19 cellular contexts compared by ENCODE assay signal in genomic region chr6:129754750-129755149, GRCh38. TPM values are rescaled to one million over a fixed set of nuclear protein-coding genes. Genes with fewer than 3 reads are reported as not detected.
DNase-seq lines count a peak whose midpoint lies in the region; FAIRE-seq and TF ChIP-seq lines count a peak whose summit lies in the region.
"Had no signal": no experiment of that assay in that cellular context is flagged by ENCODE, and none has a peak within 500 bp of the region (broad histone marks: within the 10 kb centered on the region; RNA-seq: fewer than 3 reads in every experiment).

No MANE protein-coding gene starts in this region.

- no peak overlapping the region for H3K4me3 ChIP-seq in SK-N-SH (ENCODE audit: low read depth in 2 of 2, low read length in 1 of 2)
- no peak overlapping the region for H3K4me3 ChIP-seq in small intestine (ENCODE audit: low read depth in 1 of 2, low read length in 2 of 2)
- H3K4me3 ChIP-seq: GM23338 had no signal

- CTCF ChIA-PET in SK-N-SH (lab: Yijun Ruan, JAX) = interaction anchor here (0.6 kb wide), 1 partner anchor 90 kb away, joined by 3 read pairs; no protein-coding TSS in a partner anchor

- TF ChIP-seq CTCF in D721Med (IDR thresholded peaks at IDR 0.05; ENCODE audit: insufficient read depth, missing control alignments) (no peak), SK-N-SH (IDR thresholded peaks at IDR 0.05) (no peak), type B pancreatic cell (conservative IDR thresholded peaks at IDR 0.05) (no peak)

- H3K36me3 ChIP-seq in SK-N-SH (replicated peaks in 1 of 2; ENCODE audit: control insufficient read depth in 1 of 2, insufficient read depth in 2 of 2, low read length in 1 of 2) (no peaks in the 10 kb centered on the region), small intestine (ENCODE audit: control insufficient read depth in 2 of 2, insufficient read depth in 2 of 2, low read length in 2 of 2) (no peaks in the 10 kb centered on the region)

- no peaks in the 10 kb centered on the region for H3K9me3 Mint-ChIP-seq in type B pancreatic cell
- H3K9me3 Mint-ChIP-seq: CD4-positive, alpha-beta T cell; GM23338; HFFc6 had no signal

- no peak overlapping the region for H3K4me2 ChIP-seq in SK-N-SH
- H3K4me2 ChIP-seq: GM23338 had no signal

- no peaks in the 10 kb centered on the region for H3K9me2 ChIP-seq in SK-N-SH

- H4K20me1 ChIP-seq in SK-N-SH (ENCODE audit: insufficient read depth) = no peaks in the 10 kb centered on the region

- H2AFZ ChIP-seq in SK-N-SH (ENCODE audit: low read depth) = no peak overlapping the region
- H2AFZ ChIP-seq: GM23338 had no signal

- H3K27ac Mint-ChIP-seq in type B pancreatic cell = no peak overlapping the region
- H3K27ac Mint-ChIP-seq: CD4-positive, alpha-beta T cell; GM23338; HFFc6 had no signal

- H3K27me3 ChIP-seq in SK-N-SH (ENCODE audit: insufficient read depth) (no peaks in the 10 kb centered on the region), small intestine (ENCODE audit: control insufficient read depth in 2 of 2, insufficient read depth in 2 of 2, low read length in 2 of 2) (no peaks in the 10 kb centered on the region)

- H3K4me1 Mint-ChIP-seq in type B pancreatic cell (ENCODE audit: unreplicated experiment) = peaks cover 6% of the 10 kb centered on the region
- H3K4me1 Mint-ChIP-seq: GM23338 had no signal

- FAIRE-seq in D721Med (lab: Jason Lieb, UNC) (peak; percentile 69), small intestine (lab: Jason Lieb, UNC) (peak; percentile 71)
- FAIRE-seq: GM12892, H54 had no signal

- H3F3A ChIP-seq in SK-N-SH (replicated peaks; ENCODE audit: insufficient read depth) = peaks cover 40% of the 10 kb centered on the region

- no peak for DNase-seq in D721Med (ENCODE audit: insufficient read length, low spot score)
- no peak for DNase-seq in SK-N-SH
- DNase-seq in small intestine = no peak
- DNase-seq in type B pancreatic cell (ENCODE audit: extremely low spot score, unreplicated experiment) = no peak
- no peak for DNase-seq in MV-4-11 (lab: John Stamatoyannopoulos, UW)
- DNase-seq in NCI-H510A (lab: John Stamatoyannopoulos, UW) = no peak
- DNase-seq: AML-193; Caco-2; CD4-positive, alpha-beta T cell; DMS153; DMS79; GDM1; HCEC 1CT; HFFc6 had no signal

- no peak overlapping the region for H3K4me3 Mint-ChIP-seq in type B pancreatic cell
- H3K4me3 Mint-ChIP-seq: CD4-positive, alpha-beta T cell; GM23338; HFFc6 had no signal

- H3K4me1 ChIP-seq in SK-N-SH (ENCODE audit: control insufficient read depth in 1 of 2, insufficient read depth in 2 of 2, low read depth in 1 of 2, low read length in 1 of 2) (peaks cover 0 to 44% of the 10 kb centered on the region in 2 experiments; a peak in 3 of 4 replicates), small intestine (ENCODE audit: control insufficient read depth in 2 of 2, insufficient read depth in 1 of 2, low read depth in 1 of 2, low read length in 1 of 2) (no peaks in the 10 kb centered on the region)
- H3K4me1 ChIP-seq: Caco-2 had no signal

- H3K79me2 ChIP-seq in SK-N-SH (ENCODE audit: insufficient read depth) = no peaks in the 10 kb centered on the region

- POLR2A ChIA-PET in SK-N-SH (lab: Yijun Ruan, JAX) = no interaction called here

- no peaks in the 10 kb centered on the region for H3K27me3 Mint-ChIP-seq in type B pancreatic cell
- H3K27me3 Mint-ChIP-seq: CD4-positive, alpha-beta T cell had no signal

- WGBS in SK-N-SH (ENCODE audit: low lambda C conversion rate) = 59% methylated on average over 2 of the region's 2 CpGs
- WGBS in small intestine, 3 donors = 79 to 89% (median 85%) methylated on average over 2 of the region's 2 CpGs

- H3K27ac ChIP-seq in SK-N-SH (ENCODE audit: low read depth in 2 of 2, low read length in 1 of 2) (no peak overlapping the region), small intestine (ENCODE audit: low read depth in 1 of 2, low read length in 1 of 2) (no peak overlapping the region)
- H3K27ac ChIP-seq: C4-2B had no signal

- TF ChIP-seq EP300 in Ishikawa (IDR thresholded peaks at IDR 0.05; ENCODE audit: borderline replicate concordance) (peak; percentile 85), SK-N-SH (IDR thresholded peaks at IDR 0.05; ENCODE audit: borderline replicate concordance in 1 of 2, low read depth in 1 of 2, low read length in 1 of 2) (no peak)

- TF ChIP-seq RAD21 in Ishikawa (IDR thresholded peaks at IDR 0.05; ENCODE audit: low read depth) (no peak), SK-N-SH (IDR thresholded peaks at IDR 0.05; ENCODE audit: low read length) (no peak)

- no peak overlapping the region for H3K9ac ChIP-seq in SK-N-SH

- no peaks in the 10 kb centered on the region for H3K36me3 Mint-ChIP-seq in type B pancreatic cell

- H3K9me3 ChIP-seq in SK-N-SH (no peaks in the 10 kb centered on the region), small intestine (ENCODE audit: control insufficient read depth, low read depth) (no peaks in the 10 kb centered on the region)
- H3K9me3 ChIP-seq: Caco-2 had no signal

TF ChIP-seq in Ishikawa, 13 proteins besides CTCF, POLR2A, EP300 and RAD21 (continues in another document):
- TF ChIP-seq FOXM1 (IDR thresholded peaks at IDR 0.05; ENCODE audit: borderline replicate concordance, low read depth) (peak; percentile 68), TEAD4 (IDR thresholded peaks at IDR 0.05) (peak; percentile 85), CREB1 (IDR thresholded peaks at IDR 0.05; ENCODE audit: low read depth) (no peak), NFIC (IDR thresholded peaks at IDR 0.05) (peak; percentile 89), EGR1 (IDR thresholded peaks at IDR 0.05) (no peak), MAX (IDR thresholded peaks at IDR 0.05) (no peak), ZBTB7A (IDR thresholded peaks at IDR 0.05; ENCODE audit: low read depth) (no peak), TCF12 (IDR thresholded peaks at IDR 0.05; ENCODE audit: low read depth) (peak; percentile 58; the same call in 1 of the 2 replicates), TAF1 (IDR thresholded peaks at IDR 0.05; ENCODE audit: low read depth) (no peak), YY1 (IDR thresholded peaks at IDR 0.05; ENCODE audit: low read depth) (no peak)

TF ChIP-seq in SK-N-SH, 30 proteins besides CTCF, POLR2A, EP300 and RAD21:
- TF ChIP-seq TAF1 (IDR thresholded peaks at IDR 0.05; ENCODE audit: borderline replicate concordance, low read depth, low read length) (no peak), NFIC (IDR thresholded peaks at IDR 0.05; ENCODE audit: borderline replicate concordance) (peak; percentile 34; the same call in 1 of the 2 replicates), USF1 (IDR thresholded peaks at IDR 0.05; ENCODE audit: borderline replicate concordance, low read depth) (no peak), FOSL2 (IDR thresholded peaks at IDR 0.05; ENCODE audit: borderline replicate concordance, low read depth) (no peak), TCF12 (IDR thresholded peaks at IDR 0.05) (no peak), MXI1 (IDR thresholded peaks at IDR 0.05; ENCODE audit: low read depth, low read length) (no peak), PBX3 (IDR thresholded peaks at IDR 0.05) (peak; percentile 51), NRF1 (IDR thresholded peaks at IDR 0.05; ENCODE audit: low read depth, low read length) (no peak), IRF3 (IDR thresholded peaks at IDR 0.05; ENCODE audit: low read depth, low read length) (no peak), GATA2 (CRISPR knock-in tag; IDR thresholded peaks at IDR 0.05) (no peak), RCOR1 (IDR thresholded peaks at IDR 0.05; ENCODE audit: low read length) (no peak), FOXM1 (IDR thresholded peaks at IDR 0.05; ENCODE audit: low read depth) (no peak), SMC3 (IDR thresholded peaks at IDR 0.05; ENCODE audit: low read depth, low read length) (no peak), MAX (IDR thresholded peaks at IDR 0.05; ENCODE audit: low read depth) (no peak), FOXJ3 (CRISPR knock-in tag; IDR thresholded peaks at IDR 0.05) (no peak)

RNA-seq across cellular contexts. Expression of gene ARHGAP18, which starts 44.8 kb away (rescaled TPM):
- polyA plus RNA-seq in SK-N-SH (2012; rRNA removed) = 25.0 and 32.8 TPM in 2 replicates
- polyA plus RNA-seq in SK-N-SH (2012; cell fraction: cytosol; rRNA removed) = 38.9 and 45.2 TPM in 2 replicates
- polyA plus RNA-seq in SK-N-SH (2012; cell fraction: nucleus; rRNA removed) = 10.2 and 20.0 TPM in 2 replicates
- polyA plus RNA-seq in small intestine = 10 to 100 TPM; 15.1 to 32.4 (median 26.2) TPM
- total RNA-seq in type B pancreatic cell (ENCODE audit: low replicate concordance) = 9.2 and 12.0 TPM in 2 replicates
